ENCODE assay signal across 10 cellular contexts in the genomic region with DNA sequence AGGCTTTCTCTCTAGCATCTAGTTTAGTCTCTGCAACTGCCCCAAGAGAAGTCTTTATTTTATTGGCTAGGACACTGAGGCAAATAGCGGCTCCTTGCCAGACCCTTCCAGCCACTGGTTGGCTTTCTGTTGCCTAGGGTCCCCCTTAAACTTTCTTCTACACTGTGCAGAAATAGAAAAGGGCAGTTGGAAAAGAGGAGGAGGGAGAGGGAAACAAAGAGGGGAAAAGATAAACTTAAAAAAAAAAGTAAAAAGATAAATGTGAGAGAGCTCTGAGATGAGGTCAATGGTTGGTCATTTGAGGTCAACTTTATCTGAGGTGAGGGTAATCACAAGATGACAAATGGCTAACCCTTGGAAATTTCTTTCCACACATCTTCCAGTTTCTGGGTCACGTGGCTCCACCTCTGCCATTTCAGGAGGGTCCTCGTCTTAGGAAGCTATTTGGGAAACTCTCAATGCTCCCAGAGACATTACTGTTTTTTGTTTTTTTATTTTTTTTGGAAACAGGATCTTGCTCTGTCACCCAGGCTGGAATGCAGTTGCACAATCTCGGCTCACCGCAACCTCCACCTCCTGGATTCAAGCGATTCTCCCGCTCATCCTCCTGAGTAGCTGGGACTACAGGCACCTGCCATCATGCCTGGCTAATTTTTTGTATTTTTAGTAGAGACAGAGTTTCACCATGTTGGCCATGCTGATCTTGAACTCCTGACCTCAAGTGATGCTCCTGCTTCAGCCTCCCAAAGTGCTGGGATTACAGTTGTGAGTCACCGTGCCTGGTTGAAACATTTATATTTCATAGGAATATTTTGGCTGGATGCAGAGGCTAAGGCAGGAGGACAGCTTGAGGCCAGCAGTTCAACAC.
DNase-seq lines count a peak whose midpoint lies in the region; ATAC-seq, FAIRE-seq and TF ChIP-seq lines count a peak whose summit lies in the region.
"Had no signal": no experiment of that assay in that cellular context is flagged by ENCODE, and none has a peak within 500 bp of the region (broad histone marks: within the 10 kb centered on the region; RNA-seq: fewer than 3 reads in every experiment).

No MANE protein-coding gene starts in this region.

- ATAC-seq in A549 = peak; percentile 54 to 56; a peak in 5 of 6 replicates
- ATAC-seq in HepG2 = peak; percentile 34; the same call in 2 of the 3 replicates
- ATAC-seq in GM19035 (IDR thresholded peaks at IDR 0.05; ENCODE audit: unreplicated experiment) = no peak
- ATAC-seq in HG03135 (IDR thresholded peaks at IDR 0.05; ENCODE audit: unreplicated experiment) = no peak

- POLR2A ChIA-PET in A549 (lab: Yijun Ruan, JAX) (interaction anchor here (0.8 to 5.8 kb wide), 10 partner anchors 10 to 202 kb away, joined by 3 to 63 read pairs (median 8); no protein-coding TSS in a partner anchor), HepG2 (lab: Yijun Ruan, JAX) (interaction anchor here (0.8 to 5.3 kb wide), 7 partner anchors 11 to 54 kb away, joined by 4 to 47 read pairs (median 12); no protein-coding TSS in a partner anchor)

- peaks cover 65% of the 10 kb centered on the region for H3K4me1 ChIP-seq in A549
- peaks cover 73% of the 10 kb centered on the region for H3K4me1 ChIP-seq in HepG2 (ENCODE audit: insufficient read depth, low read length)
- H3K4me1 ChIP-seq: thyroid gland had no signal

- H4K20me1 ChIP-seq in HepG2 (ENCODE audit: insufficient read depth, low read length) = no peaks in the 10 kb centered on the region

- FAIRE-seq in A549 (lab: Jason Lieb, UNC) (no peak), HepG2 (lab: Jason Lieb, UNC) (peak; percentile 49)

- H3K27me3 ChIP-seq in brain microvascular endothelial cell (replicated peaks) (no peaks in the 10 kb centered on the region), HepG2 (ENCODE audit: control insufficient read depth in 1 of 2, insufficient read depth in 2 of 2, low read length in 2 of 2) (no peaks in the 10 kb centered on the region)
- H3K27me3 ChIP-seq: thyroid gland had no signal

- peak overlapping the region; percentile 12; the same call in 1 of the 2 replicates for H3K9ac ChIP-seq in HepG2 (ENCODE audit: insufficient read depth, low read depth, low read length)

- TF ChIP-seq EP300 in A549 (IDR thresholded peaks at IDR 0.05) = peak; percentile 76 to 95; a peak in 4 of 5 replicates
- peak in 1 of 2 experiments; percentile 15; a peak in 1 of 4 replicates for TF ChIP-seq EP300 in HepG2 (IDR thresholded peaks at IDR 0.05; ENCODE audit: low read depth in 2 of 2, low read length in 2 of 2)
- no peak for TF ChIP-seq EP300 in HepG2 (CRISPR knock-in tag; IDR thresholded peaks at IDR 0.05; ENCODE audit: borderline replicate concordance)

- DNase-seq in A549 (ENCODE audit: low read depth in 1 of 2, low spot score in 1 of 2) = peak; percentile 51 to 92
- peak; percentile 90 for DNase-seq in M059J (ENCODE audit: low read depth)
- DNase-seq in brain microvascular endothelial cell = peak; percentile 82
- peak; percentile 73 for DNase-seq in HepG2 (ENCODE audit: low spot score)
- no peak for DNase-seq in SIG-M5 (lab: John Stamatoyannopoulos, UW)
- DNase-seq in caudate nucleus (lab: John Stamatoyannopoulos, UW) = no peak
- DNase-seq: Karpas-422, thyroid gland had no signal

- CTCF ChIA-PET in A549 (lab: Yijun Ruan, JAX) = interaction anchor here (1.0 to 8.6 kb wide), 7 partner anchors 11 to 26 kb away, joined by 3 to 61 read pairs (median 5); no protein-coding TSS in a partner anchor
- CTCF ChIA-PET in HepG2 (lab: Yijun Ruan, JAX; ENCODE audit: low intra/inter-chr PET ratio, low total read pairs) = no interaction called here

- TF ChIP-seq POLR2A in A549 (IDR thresholded peaks at IDR 0.05; ENCODE audit: low read length) (no peak), HepG2 (IDR thresholded peaks at IDR 0.05; ENCODE audit: insufficient read depth in 1 of 2, low read depth in 2 of 2, low read length in 2 of 2) (no peak)

- WGBS in A549 (ENCODE audit: missing lambda C conversion rate) = 1% methylated on average over 8 of the region's 8 CpGs
- 11% methylated on average over 8 of the region's 8 CpGs for WGBS in HepG2 (ENCODE audit: low lambda C conversion rate)

- H2AFZ ChIP-seq in HepG2 (ENCODE audit: low read length) = no peak overlapping the region

- peak in 1 of 2 experiments; percentile 34; a peak in 3 of 5 replicates for TF ChIP-seq RAD21 in A549 (conservative IDR thresholded peaks at IDR 0.05 in 1 of 2, IDR thresholded peaks at IDR 0.05 in 1 of 2)
- no peak for TF ChIP-seq RAD21 in HepG2 (CRISPR knock-in tag; IDR thresholded peaks at IDR 0.05)

- H3K27ac ChIP-seq in A549 = peak overlapping the region; percentile 99 to 100
- peak overlapping the region; percentile 83 for H3K27ac ChIP-seq in brain microvascular endothelial cell
- peak overlapping the region; percentile 41 for H3K27ac ChIP-seq in HepG2 (ENCODE audit: extremely low read length, insufficient read depth, low read length)
- H3K27ac ChIP-seq in caudate nucleus (ENCODE audit: low read depth, low read length) = no peak overlapping the region
- H3K27ac ChIP-seq: thyroid gland had no signal

- no peaks in the 10 kb centered on the region for H3K79me2 ChIP-seq in HepG2 (ENCODE audit: insufficient read depth, low read length)

- intact Hi-C loops in HepG2 (cut with micrococcal nuclease; ENCODE audit: unreplicated experiment) = loop anchor here (2.0 to 5.0 kb wide), 3 partner anchors 15 to 32 kb away; no protein-coding TSS in a partner anchor

- BruUV-seq in HepG2 (replicated peaks; lab: Mats Ljungman, UMichigan) = no TSS peak

- H3K4me2 ChIP-seq in A549 (peak overlapping the region; percentile 69), HepG2 (ENCODE audit: low read depth, low read length) (peak overlapping the region; percentile 54)

- TF ChIP-seq CTCF in A549 (IDR thresholded peaks at IDR 0.05) (no peak), brain microvascular endothelial cell (IDR thresholded peaks at IDR 0.05; ENCODE audit: low read depth, low read length, missing control alignments) (no peak), HepG2 (CRISPR knock-in tag; IDR thresholded peaks at IDR 0.05) (no peak)

- no peak overlapping the region for H3K4me3 ChIP-seq in A549
- H3K4me3 ChIP-seq in brain microvascular endothelial cell (ENCODE audit: low read depth, low read length) = no peak overlapping the region
- H3K4me3 ChIP-seq in HepG2 (replicated peaks in 1 of 3; ENCODE audit: insufficient read depth in 1 of 3, low read depth in 2 of 3, low read length in 3 of 3) = no peak overlapping the region; a peak in 1 of 6 replicates
- H3K4me3 ChIP-seq: thyroid gland had no signal

- H3K36me3 ChIP-seq in brain microvascular endothelial cell (replicated peaks) = no peaks in the 10 kb centered on the region
- H3K36me3 ChIP-seq in HepG2 (replicated peaks in 1 of 2; ENCODE audit: control insufficient read depth in 1 of 2, insufficient read depth in 2 of 2, low read length in 2 of 2) = no peaks in the 10 kb centered on the region
- H3K36me3 ChIP-seq: thyroid gland had no signal

- H3K9me3 ChIP-seq in A549 (0 out of 3 replicates have a peak, but pooled peaks cover 2% of the 10 kb centered on the region), HepG2 (ENCODE audit: low read length) (no peaks in the 10 kb centered on the region)
- H3K9me3 ChIP-seq: thyroid gland had no signal

- in situ Hi-C loops in brain microvascular endothelial cell (cut with HindIII; ENCODE audit: low pct_ligation_motif_present, low sequenced_read_pairs) = loop anchor here (25.0 kb wide), 1 partner anchor 362 kb away; no protein-coding TSS in a partner anchor
- in situ Hi-C loops in HepG2 (cut with HindIII; ENCODE audit: extremely low pct_ligation_motif_present, low pct_unique_long_range_greater_than_20kb) = no loop called here

TF ChIP-seq in A549, 52 proteins besides CTCF, POLR2A, EP300 and RAD21 (continues in another document):
- TF ChIP-seq KDM5A (IDR thresholded peaks at IDR 0.05) (no peak), FOSB (CRISPR knock-in tag; IDR thresholded peaks at IDR 0.05) (no peak), ZSCAN20 (CRISPR knock-in tag; IDR thresholded peaks at IDR 0.05) (peak; percentile 92), CBX2 (IDR thresholded peaks at IDR 0.05; ENCODE audit: borderline replicate concordance, low read depth) (no peak), BHLHE40 (IDR thresholded peaks at IDR 0.05; ENCODE audit: low read depth, low read length) (no peak), ZC3H11A (IDR thresholded peaks at IDR 0.05) (no peak), RNF2 (IDR thresholded peaks at IDR 0.05; ENCODE audit: borderline replicate concordance, low read depth) (no peak), MYC (IDR thresholded peaks at IDR 0.05; ENCODE audit: borderline replicate concordance, low read length) (no peak), NR3C1 (IDR thresholded peaks at IDR 0.05) (no peak), RARB (CRISPR knock-in tag; IDR thresholded peaks at IDR 0.05) (peak; percentile 88)
- TF ChIP-seq, protein P1, sequence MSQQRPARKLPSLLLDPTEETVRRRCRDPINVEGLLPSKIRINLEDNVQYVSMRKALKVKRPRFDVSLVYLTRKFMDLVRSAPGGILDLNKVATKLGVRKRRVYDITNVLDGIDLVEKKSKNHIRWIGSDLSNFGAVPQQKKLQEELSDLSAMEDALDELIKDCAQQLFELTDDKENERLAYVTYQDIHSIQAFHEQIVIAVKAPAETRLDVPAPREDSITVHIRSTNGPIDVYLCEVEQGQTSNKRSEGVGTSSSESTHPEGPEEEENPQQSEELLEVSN (IDR thresholded peaks at IDR 0.05; ENCODE audit: borderline replicate concordance, low read depth) = peak; percentile 46; the same call in 1 of the 2 replicates

TF ChIP-seq in HepG2, 621 proteins besides CTCF, POLR2A, EP300 and RAD21 (continues in another document):
- TF ChIP-seq NFE2 (CRISPR knock-in tag; IDR thresholded peaks at IDR 0.05) (0 out of 2 replicates have a peak, but pooled peaks have one; percentile 42), SIX4 (CRISPR knock-in tag; IDR thresholded peaks at IDR 0.05) (0 out of 2 replicates have a peak, but pooled peaks have one; percentile 40)

Comparison
In these comparisons a context has a peak if more than half of its experiments do, and no peak if none do; other contexts are left out.
1. ATAC-seq: peak in A549 (2 of 2) and HepG2 (single experiment); none in GM19035 (single experiment) and HG03135 (single experiment).
2. DNase-seq: peak in A549 (2 of 2), M059J (single experiment), brain microvascular endothelial cell (single experiment) and HepG2 (single experiment); none in SIG-M5 (single experiment) and caudate nucleus (0 of 61).
3. Of the 38 proteins assayed by ChIP-seq in both HepG2 and A549: peak only in HepG2: HDAC2 and KDM1A; only in A549: JUN, JUNB, MAFK, MAX, NPAS2, PBX3 and 2 more; in both: CEBPB and FOSL2; in neither: 24; mixed calls (peak in some experiments, not most) for 2.